1 cellular context compared by ENCODE assay signal in genomic region chr6:27811383-27811782, GRCh38.
TF ChIP-seq lines count a peak whose summit lies in the region.

No MANE protein-coding gene starts in this region.

TF ChIP-seq in HCT116, 20 proteins besides CTCF, POLR2A, EP300 and RAD21 (continued from another document):
- TF ChIP-seq ATF3 (IDR thresholded peaks at IDR 0.05): no peak
- TF ChIP-seq ZBTB33 (IDR thresholded peaks at IDR 0.05; ENCODE audit: extremely low read depth, insufficient replicate concordance, low read length): no peak
- TF ChIP-seq JUND (IDR thresholded peaks at IDR 0.05): no peak
- TF ChIP-seq ELF1 (IDR thresholded peaks at IDR 0.05; ENCODE audit: borderline replicate concordance, low read depth): no peak
- no peak for TF ChIP-seq POLR2AphosphoS5 (IDR thresholded peaks at IDR 0.05; ENCODE audit: low read depth, low read length)
